8 cellular contexts compared by ENCODE assay signal in genomic region chr13:41960700-41961697, GRCh38.
DNase-seq lines count a peak whose midpoint lies in the region; ATAC-seq and TF ChIP-seq lines count a peak whose summit lies in the region.

VWA8 (minus strand) TSS chr13:41961109; CDS start chr13:41961015, 94 bp downstream.

- peak; percentile 36 for ATAC-seq in GM18508 (IDR thresholded peaks at IDR 0.05; ENCODE audit: insufficient read depth, unreplicated experiment)
- ATAC-seq in HG02981 (IDR thresholded peaks at IDR 0.05; ENCODE audit: unreplicated experiment): peak; percentile 79

- TF ChIP-seq CTCF in 22Rv1 (IDR thresholded peaks at IDR 0.05): no peak

- DNase-seq in NCI-H2196 treated with DMSO at 0.1 percent for 48 hours (lab: John Stamatoyannopoulos, UW; ENCODE audit: unreplicated experiment) (peak; percentile 17), iris pigment epithelial cell (ENCODE audit: low read depth) (peak; percentile 81)
- peak; percentile 65 to 80 (median 72) for DNase-seq in activated CD4-positive, CD25-positive, alpha-beta regulatory T cell (lab: John Stamatoyannopoulos, UW)
- DNase-seq in central memory CD4-positive, alpha-beta T cell: peak; percentile 81
- peak; percentile 82 for DNase-seq in stimulated activated CD4-positive, alpha-beta T cell treated with anti-CD3 and anti-CD28 coated beads, Interleukin-12 subunit alpha, Interleukin-12 subunit beta, amount 100 ng/mL, for 4 hours

- H3K27ac ChIP-seq in 22Rv1: peak within 1 kb of the TSS; percentile 66

Comparison
In these comparisons a context has a peak if more than half of its experiments do, and no peak if none do; other contexts are left out.
1. Peak in every context shown above with its lines: DNase-seq, ATAC-seq and H3K27ac ChIP-seq.
2. DNase-seq: peak in every context shown above with its lines; median percentile 82 in stimulated activated CD4-positive, alpha-beta T cell treated with anti-CD3 and anti-CD28 coated beads, Interleukin-12 subunit alpha, Interleukin-12 subunit beta, amount 100 ng/mL, for 4 hours; 81 in central memory CD4-positive, alpha-beta T cell; 81 in iris pigment epithelial cell; 72 in activated CD4-positive, CD25-positive, alpha-beta regulatory T cell; 17 in NCI-H2196 treated with DMSO at 0.1 percent for 48 hours.